1 cellular context compared by ENCODE assay signal in the genomic region with DNA sequence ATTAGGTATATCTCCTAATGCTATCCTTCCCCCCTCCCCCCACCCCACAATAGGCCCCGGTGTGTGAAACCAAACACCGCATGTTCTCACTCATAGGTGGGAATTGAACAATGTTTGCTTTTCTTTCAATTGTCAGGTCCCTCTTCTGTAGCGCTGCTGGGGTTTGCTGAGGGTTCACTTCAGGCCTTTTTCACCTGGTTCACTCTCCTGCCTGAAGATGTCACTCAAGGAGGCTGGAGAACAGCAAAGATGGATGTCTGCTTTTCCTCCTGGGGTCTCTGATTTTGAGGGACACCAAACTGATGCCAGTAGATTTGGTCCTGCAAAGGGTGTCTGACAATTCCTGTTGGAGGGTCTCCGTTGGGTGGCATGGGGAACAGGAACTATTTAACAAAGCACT.
TF ChIP-seq lines count a peak whose summit lies in the region.

No MANE protein-coding gene starts in this region.

TF ChIP-seq in K562, 482 proteins besides CTCF, POLR2A, EP300 and RAD21:
- no peak for TF ChIP-seq TSC22D4 (tag; IDR thresholded peaks at IDR 0.05)
- TF ChIP-seq NR3C1 (CRISPR knock-in tag; IDR thresholded peaks at IDR 0.05), result no peak
- no peak for TF ChIP-seq TARDBP (IDR thresholded peaks at IDR 0.05)
